Comparison of ENCODE assay signal across 1 cellular context in the genomic region with DNA sequence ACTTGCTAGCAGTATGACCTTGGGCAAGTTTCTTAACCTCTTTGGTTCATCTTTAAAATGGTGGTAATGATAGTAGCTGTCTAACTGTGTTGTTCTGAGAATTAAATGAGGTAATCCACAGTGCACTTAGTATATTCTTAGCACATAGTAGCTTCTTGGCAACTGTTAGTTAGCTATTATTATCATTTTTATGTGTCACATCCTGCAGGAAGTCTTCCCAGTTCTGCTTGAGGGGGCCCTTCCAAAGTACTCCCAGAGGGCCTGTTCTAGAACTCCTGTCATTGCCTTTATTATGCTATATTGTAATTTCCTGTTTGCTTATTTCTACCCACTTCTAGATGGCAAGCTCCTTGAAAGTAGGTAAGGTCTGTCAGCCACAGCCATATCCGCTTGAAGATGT.
TF ChIP-seq lines count a peak whose summit lies in the region.

No MANE protein-coding gene starts in this region.

TF ChIP-seq in HepG2, 621 proteins besides CTCF, POLR2A, EP300 and RAD21:
- no peak for TF ChIP-seq HIVEP1 (CRISPR knock-in tag; IDR thresholded peaks at IDR 0.05)
- TF ChIP-seq ZNF563 (CRISPR knock-in tag; IDR thresholded peaks at IDR 0.05), result no peak
- TF ChIP-seq ZNF556 (CRISPR knock-in tag; IDR thresholded peaks at IDR 0.05; ENCODE audit: borderline replicate concordance), result no peak
TF ChIP-seq in HepG2: peak in this region for 0.
